9 cellular contexts compared by ENCODE assay signal in genomic region chr12:85029456-85029855, GRCh38. TPM values are rescaled to one million over a fixed set of nuclear protein-coding genes. Genes with fewer than 3 reads are reported as not detected.
DNase-seq lines count a peak whose midpoint lies in the region; ATAC-seq, FAIRE-seq and TF ChIP-seq lines count a peak whose summit lies in the region.
"Had no signal": no experiment of that assay in that cellular context is flagged by ENCODE, and none has a peak within 500 bp of the region (broad histone marks: within the 10 kb centered on the region; RNA-seq: fewer than 3 reads in every experiment).

No MANE protein-coding gene starts in this region.

- DNase-seq in heart right ventricle (no peak), Right ventricle myocardium inferior (ENCODE audit: missing footprints) (no peak), NCI-H2029 (lab: John Stamatoyannopoulos, UW) (peak; percentile 11), astrocyte (ENCODE audit: low read depth) (no peak), lower lobe of right lung (no peak), aorta (no peak), Ammon's horn (ENCODE audit: low spot score) (no peak)
- DNase-seq in stimulated activated effector memory CD8-positive, alpha-beta T cell treated with anti-CD3 and anti-CD28 coated beads, Interleukin-12 subunit alpha, Interleukin-12 subunit beta, amount 100 ng/mL, for 72 hours (ENCODE audit: low spot score in 2 of 2): no peak

- no peaks in the 10 kb centered on the region for H3K4me1 ChIP-seq in heart right ventricle
- H3K4me1 ChIP-seq in astrocyte (ENCODE audit: insufficient read depth, low read length): no peaks in the 10 kb centered on the region
- no peaks in the 10 kb centered on the region for H3K4me1 ChIP-seq in lower lobe of right lung
- no peaks in the 10 kb centered on the region for H3K4me1 ChIP-seq in aorta (ENCODE audit: control insufficient read depth in 1 of 2, insufficient read depth in 2 of 2, low read length in 2 of 2)

- ATAC-seq in heart right ventricle (no peak), Right ventricle myocardium inferior (no peak), lower lobe of right lung (no peak), aorta (ENCODE audit: low FRiP score) (no peak)
- ATAC-seq in stimulated activated effector memory CD8-positive, alpha-beta T cell treated with anti-CD3 and anti-CD28 coated beads, Interleukin-12 subunit alpha, Interleukin-12 subunit beta, amount 100 ng/mL, for 72 hours: no peak

- TF ChIP-seq CTCF in heart right ventricle (IDR thresholded peaks at IDR 0.05) (peak; percentile 11 to 70 (median 53)), astrocyte (IDR thresholded peaks at IDR 0.05; ENCODE audit: insufficient read depth, low read depth, low read length) (peak; percentile 38), lower lobe of right lung (IDR thresholded peaks at IDR 0.05) (peak; percentile 48)

- H3K4me3 Mint-ChIP-seq in astrocyte (ENCODE audit: unreplicated experiment): no peak overlapping the region
- H3K4me3 Mint-ChIP-seq in stimulated activated effector memory CD8-positive, alpha-beta T cell treated with anti-CD3 and anti-CD28 coated beads, Interleukin-12 subunit alpha, Interleukin-12 subunit beta, amount 100 ng/mL, for 72 hours: no peak overlapping the region

- no peaks in the 10 kb centered on the region for H3K79me2 ChIP-seq in astrocyte (ENCODE audit: insufficient read depth, low read length)

- no peak overlapping the region for H3K4me3 ChIP-seq in heart right ventricle
- H3K4me3 ChIP-seq in astrocyte (ENCODE audit: insufficient read depth, low read depth, low read length): no peak overlapping the region
- H3K4me3 ChIP-seq in lower lobe of right lung: no peak overlapping the region
- H3K4me3 ChIP-seq in aorta (ENCODE audit: low read length in 2 of 2): no peak overlapping the region

- H4K20me1 ChIP-seq in astrocyte (ENCODE audit: insufficient read depth, low read length): no peaks in the 10 kb centered on the region

- intact Hi-C loops in heart right ventricle (cut with DNase I) (loop anchor here in 7 of 10 donors (1.0 to 5.0 kb wide), 5 partner anchors 152 to 157 kb away; no protein-coding TSS in a partner anchor), Right ventricle myocardium inferior (cut with DNase I) (no loop called here), lower lobe of right lung (cut with DNase I) (loop anchor here (10.0 kb wide), 1 partner anchor 155 kb away; no protein-coding TSS in a partner anchor), aorta (cut with DNase I) (loop anchor here (2.0 to 5.0 kb wide), 2 partner anchors 152 to 157 kb away; no protein-coding TSS in a partner anchor)

- H3K27me3 ChIP-seq in heart right ventricle: peaks cover 0 to 5% (median 0%) of the 10 kb centered on the region in 7 donors
- H3K27me3 ChIP-seq in astrocyte (ENCODE audit: insufficient read depth, low read length): peaks cover 6% of the 10 kb centered on the region
- no peaks in the 10 kb centered on the region for H3K27me3 ChIP-seq in lower lobe of right lung (ENCODE audit: low read depth)
- H3K27me3 ChIP-seq in aorta (ENCODE audit: control insufficient read depth in 1 of 2, insufficient read depth in 2 of 2, low read length in 1 of 2): no peaks in the 10 kb centered on the region
- H3K27me3 ChIP-seq: neutrophil had no signal

- no peak overlapping the region for H3K9ac ChIP-seq in astrocyte (ENCODE audit: low read length)

- peaks cover 0 to 3% (median 0%) of the 10 kb centered on the region in 9 donors for H3K36me3 ChIP-seq in heart right ventricle
- no peaks in the 10 kb centered on the region for H3K36me3 ChIP-seq in astrocyte (ENCODE audit: insufficient read depth, low read length)
- no peaks in the 10 kb centered on the region for H3K36me3 ChIP-seq in lower lobe of right lung
- no peaks in the 10 kb centered on the region for H3K36me3 ChIP-seq in aorta (ENCODE audit: control insufficient read depth in 1 of 2, insufficient read depth in 2 of 2, low read length in 1 of 2)
- H3K36me3 ChIP-seq: neutrophil had no signal

- H3K27ac Mint-ChIP-seq in astrocyte (ENCODE audit: unreplicated experiment): no peak overlapping the region
- H3K27ac Mint-ChIP-seq in stimulated activated effector memory CD8-positive, alpha-beta T cell treated with anti-CD3 and anti-CD28 coated beads, Interleukin-12 subunit alpha, Interleukin-12 subunit beta, amount 100 ng/mL, for 72 hours: no peak overlapping the region

- peak; percentile 73 for FAIRE-seq in astrocyte (lab: Jason Lieb, UNC)

- H3K36me3 Mint-ChIP-seq in astrocyte (ENCODE audit: low read depth, unreplicated experiment): no peaks in the 10 kb centered on the region
- no peaks in the 10 kb centered on the region for H3K36me3 Mint-ChIP-seq in stimulated activated effector memory CD8-positive, alpha-beta T cell treated with anti-CD3 and anti-CD28 coated beads, Interleukin-12 subunit alpha, Interleukin-12 subunit beta, amount 100 ng/mL, for 72 hours

- no peaks in the 10 kb centered on the region for H3K9me3 Mint-ChIP-seq in astrocyte (ENCODE audit: unreplicated experiment)
- H3K9me3 Mint-ChIP-seq in stimulated activated effector memory CD8-positive, alpha-beta T cell treated with anti-CD3 and anti-CD28 coated beads, Interleukin-12 subunit alpha, Interleukin-12 subunit beta, amount 100 ng/mL, for 72 hours: no peaks in the 10 kb centered on the region

- no peak overlapping the region for H3K4me2 ChIP-seq in astrocyte (ENCODE audit: low read length)

- peaks cover 17% of the 10 kb centered on the region for H3K27me3 Mint-ChIP-seq in astrocyte (ENCODE audit: low read depth, unreplicated experiment)

- no peak overlapping the region for H3K27ac ChIP-seq in heart right ventricle
- no peak overlapping the region for H3K27ac ChIP-seq in astrocyte (ENCODE audit: low read depth, low read length)
- H3K27ac ChIP-seq in lower lobe of right lung: no peak overlapping the region
- no peak overlapping the region for H3K27ac ChIP-seq in aorta (ENCODE audit: low read depth in 1 of 2, low read length in 2 of 2)
- H3K27ac ChIP-seq: neutrophil had no signal

- H3K9me3 ChIP-seq in heart right ventricle (no peaks in the 10 kb centered on the region), astrocyte (ENCODE audit: insufficient read depth, low read depth, low read length) (no peaks in the 10 kb centered on the region), lower lobe of right lung (no peaks in the 10 kb centered on the region), aorta (ENCODE audit: control insufficient read depth, low read length) (no peaks in the 10 kb centered on the region)
- H3K9me3 ChIP-seq: neutrophil had no signal

- no peak overlapping the region for H2AFZ ChIP-seq in astrocyte (ENCODE audit: low read depth, low read length)

- no peaks in the 10 kb centered on the region for H3K4me1 Mint-ChIP-seq in astrocyte (ENCODE audit: low read depth, unreplicated experiment)
- H3K4me1 Mint-ChIP-seq in stimulated activated effector memory CD8-positive, alpha-beta T cell treated with anti-CD3 and anti-CD28 coated beads, Interleukin-12 subunit alpha, Interleukin-12 subunit beta, amount 100 ng/mL, for 72 hours: no peaks in the 10 kb centered on the region

RNA-seq across cellular contexts. Expression of gene TSPAN19, which starts 6.6 kb away (rescaled TPM):
- 1 to 10 TPM in 1 of 10 donors, under 1 TPM in 4, not detected in 5; 0.34 to 1.0 (median 0.47) TPM for total RNA-seq in heart right ventricle
- polyA plus RNA-seq in heart right ventricle: under 1 TPM; 0.06 to 0.80 TPM
- 0.49 TPM for total RNA-seq in Right ventricle myocardium inferior
- not detected in 2 replicates for total RNA-seq in astrocyte
- 6.6 TPM for total RNA-seq in lower lobe of right lung
- total RNA-seq in aorta: not detected
- polyA plus RNA-seq in aorta: not detected

RNA-seq across cellular contexts. Expression of gene LRRIQ1, which starts 6.7 kb away (rescaled TPM):
- under 1 TPM in 9 of 10 donors, not detected in 1; 0.04 to 0.79 (median 0.14) TPM for total RNA-seq in heart right ventricle
- polyA plus RNA-seq in heart right ventricle: under 1 TPM; 0.15 to 0.16 TPM
- total RNA-seq in Right ventricle myocardium inferior: 0.08 TPM
- 1.5 and 1.9 TPM in 2 replicates for total RNA-seq in astrocyte
- 10.6 TPM for total RNA-seq in lower lobe of right lung
- under 1 TPM; 0.19 to 0.99 TPM for total RNA-seq in aorta
- polyA plus RNA-seq in aorta: not detected
